15 cellular contexts compared by ENCODE assay signal in genomic region chr21:45990049-45990711, GRCh38. TPM values are rescaled to one million over a fixed set of nuclear protein-coding genes. Genes with fewer than 3 reads are reported as not detected.
DNase-seq lines count a peak whose midpoint lies in the region; ATAC-seq, FAIRE-seq and TF ChIP-seq lines count a peak whose summit lies in the region.
"Had no signal": no experiment of that assay in that cellular context is flagged by ENCODE, and none has a peak within 500 bp of the region (broad histone marks: within the 10 kb centered on the region; RNA-seq: fewer than 3 reads in every experiment).

No MANE protein-coding gene starts in this region.

- H3K27ac ChIP-seq in heart left ventricle (peak overlapping the region in 1 of 12 donors; percentile 80), mesenchymal stem cell (ENCODE audit: low read length, poor library complexity, severe bottlenecking) (no peak overlapping the region), uterus (peak overlapping the region; percentile 51 to 78)
- H3K27ac ChIP-seq: neural progenitor cell had no signal

- H4K8ac ChIP-seq in mesenchymal stem cell (ENCODE audit: low read length) = no peak overlapping the region

- H3K9me3 ChIP-seq in heart left ventricle (no peaks in the 10 kb centered on the region), adipocyte (ENCODE audit: control insufficient read depth, low read length) (no peaks in the 10 kb centered on the region), mesenchymal stem cell (ENCODE audit: control insufficient read depth, low read length) (no peaks in the 10 kb centered on the region), uterus (no peaks in the 10 kb centered on the region)

- no peak for TF ChIP-seq CTCF in heart left ventricle (IDR thresholded peaks at IDR 0.05)
- TF ChIP-seq CTCF in uterus (IDR thresholded peaks at IDR 0.05) = no peak

- DNase-seq in heart left ventricle (peak; percentile 10 to 58 (median 25)), cardiac septum (ENCODE audit: low spot score) (no peak), adipocyte (ENCODE audit: low read depth) (no peak), mesenchymal stem cell (no peak), uterus (peak; percentile 17), NCI-H510A treated with DMSO at 0.1 percent for 48 hours (lab: John Stamatoyannopoulos, UW) (no peak), HTR-8/SVneo (ENCODE audit: insufficient read length, low spot score) (no peak), NCI-H146 (lab: John Stamatoyannopoulos, UW) (no peak)
- DNase-seq: activated CD4-positive, CD25-positive, alpha-beta regulatory T cell; NCI-H1092 had no signal

- H3K27me3 ChIP-seq in heart left ventricle (no peaks in the 10 kb centered on the region), adipocyte (replicated peaks; ENCODE audit: control insufficient read depth, insufficient read depth, low read length) (no peaks in the 10 kb centered on the region), mesenchymal stem cell (ENCODE audit: control insufficient read depth in 1 of 2, insufficient read depth in 1 of 2, low read length in 2 of 2) (no peaks in the 10 kb centered on the region), uterus (no peaks in the 10 kb centered on the region)
- H3K27me3 ChIP-seq: neural progenitor cell had no signal

- H3K18ac ChIP-seq in mesenchymal stem cell (ENCODE audit: low read depth in 1 of 2, low read length in 2 of 2) = peak overlapping the region in 1 of 2 experiments; percentile 14

- peak overlapping the region in 1 of 2 experiments; percentile 73 for H3K14ac ChIP-seq in mesenchymal stem cell (ENCODE audit: low read length in 2 of 2)

- H4K91ac ChIP-seq in mesenchymal stem cell (ENCODE audit: low read length) = peak overlapping the region; percentile 6

- H2BK120ac ChIP-seq in mesenchymal stem cell (ENCODE audit: low read depth, low read length) = no peak overlapping the region

- no peak overlapping the region for H2AK5ac ChIP-seq in mesenchymal stem cell (ENCODE audit: low read length, severe bottlenecking)

- H3K79me1 ChIP-seq in mesenchymal stem cell (replicated peaks; ENCODE audit: low read length, poor library complexity, severe bottlenecking) = peaks cover 38% of the 10 kb centered on the region

- no peak for FAIRE-seq in HTR-8/SVneo (lab: Jason Lieb, UNC)
- FAIRE-seq: astrocyte, colon, islet of Langerhans, RCC 7860 had no signal

- no peak overlapping the region for H2AFZ ChIP-seq in mesenchymal stem cell (ENCODE audit: low read depth, low read length)
- H2AFZ ChIP-seq: neural progenitor cell had no signal

- TF ChIP-seq POLR2A in heart left ventricle (IDR thresholded peaks at IDR 0.05) (no peak), uterus (IDR thresholded peaks at IDR 0.05) (no peak)

- no peak overlapping the region for H3K4ac ChIP-seq in mesenchymal stem cell (ENCODE audit: low read depth in 1 of 2, low read length in 2 of 2)

- H3K9ac ChIP-seq in adipocyte (ENCODE audit: low read length) = peak overlapping the region; percentile 69
- peak overlapping the region; percentile 87 for H3K9ac ChIP-seq in mesenchymal stem cell (ENCODE audit: low read length)
- H3K9ac ChIP-seq: neural progenitor cell had no signal

- intact Hi-C loops in heart left ventricle (cut with DNase I) = loop anchor here in 1 of 10 donors (10.0 kb wide), 1 partner anchor 125 kb away; no protein-coding TSS in a partner anchor
- intact Hi-C loops in cardiac septum (cut with DNase I) = loop anchor here (10.0 kb wide), 1 partner anchor 135 kb away; no protein-coding TSS in a partner anchor
- intact Hi-C loops in uterus (cut with DNase I; ENCODE audit: low total_unique reads) = no loop called here

- H3K4me1 ChIP-seq in heart left ventricle (peaks cover 0 to 32% (median 3%) of the 10 kb centered on the region in 12 donors), adipocyte (ENCODE audit: control insufficient read depth, insufficient read depth, low read length) (peaks cover 64% of the 10 kb centered on the region), mesenchymal stem cell (ENCODE audit: control insufficient read depth, insufficient read depth, low read depth, low read length) (peaks cover 17% of the 10 kb centered on the region), uterus (no peaks in the 10 kb centered on the region)
- H3K4me1 ChIP-seq: neural progenitor cell had no signal

- no peak overlapping the region for H3K4me2 ChIP-seq in mesenchymal stem cell (ENCODE audit: low read length, poor library complexity, severe bottlenecking)
- H3K4me2 ChIP-seq: neural progenitor cell had no signal

- peaks cover 0 to 88% (median 75%) of the 10 kb centered on the region in 9 donors for H3K36me3 ChIP-seq in heart left ventricle
- H3K36me3 ChIP-seq in adipocyte (ENCODE audit: control insufficient read depth, insufficient read depth, low read length, severe bottlenecking) = peaks cover 87% of the 10 kb centered on the region
- peaks cover 88 to 94% of the 10 kb centered on the region in 2 experiments for H3K36me3 ChIP-seq in mesenchymal stem cell (ENCODE audit: control insufficient read depth in 1 of 2, insufficient read depth in 2 of 2, low read depth in 1 of 2, low read length in 2 of 2)
- no peaks in the 10 kb centered on the region for H3K36me3 ChIP-seq in uterus
- H3K36me3 ChIP-seq: neural progenitor cell had no signal

- peak in 1 of 4 donors; percentile 5 for ATAC-seq in heart left ventricle

- H2BK5ac ChIP-seq in mesenchymal stem cell (ENCODE audit: low read depth, low read length, poor library complexity, severe bottlenecking) = no peak overlapping the region

- H3K4me3 ChIP-seq in heart left ventricle (no peak overlapping the region), adipocyte (ENCODE audit: low read length) (no peak overlapping the region), mesenchymal stem cell (ENCODE audit: insufficient read depth in 1 of 2, low read depth in 1 of 2, low read length in 2 of 2) (peak overlapping the region in 1 of 2 experiments; percentile 60), uterus (no peak overlapping the region)
- H3K4me3 ChIP-seq: neural progenitor cell had no signal

- H2BK12ac ChIP-seq in mesenchymal stem cell (ENCODE audit: low read length in 2 of 2) = no peak overlapping the region

- H3K23ac ChIP-seq in mesenchymal stem cell (ENCODE audit: low read length in 2 of 2) = no peak overlapping the region

- 88 to 91% (median 89%) methylated on average over 25 to 30 of the region's 30 CpGs for WGBS in heart left ventricle, 4 donors
- WGBS in mesenchymal stem cell = 87% methylated on average over 29 of the region's 30 CpGs

- no peak overlapping the region for H2BK15ac ChIP-seq in mesenchymal stem cell (ENCODE audit: low read depth, poor library complexity, severe bottlenecking)

RNA-seq across cellular contexts. Expression of gene COL6A1, which starts 8.6 kb away (rescaled TPM):
- total RNA-seq in heart left ventricle (100 to 1,000 TPM in 8 of 9 donors, 10 to 100 TPM in 1; 92.4 to 385 (median 143) TPM), cardiac septum (140 TPM), uterus (1,000 to 10,000 TPM in 1 of 4 donors, 100 to 1,000 TPM in 3; 621 to 1,160 (median 804) TPM)
- 100 to 1,000 TPM; 149 to 157 TPM for polyA plus RNA-seq in heart left ventricle
- polyA plus RNA-seq in mesenchymal stem cell (2013, experiment 1 of 2) = 2,201 TPM
- polyA plus RNA-seq in mesenchymal stem cell (2013, experiment 2 of 2) = 2,173 TPM

Comparison
In these comparisons a context has a peak if more than half of its experiments do, and no peak if none do; other contexts are left out.
1. DNase-seq: peak in heart left ventricle (5 of 5) and uterus (2 of 2); none in cardiac septum (single experiment), adipocyte (single experiment), mesenchymal stem cell (single experiment), NCI-H510A treated with DMSO at 0.1 percent for 48 hours (single experiment), HTR-8/SVneo (single experiment) and NCI-H146 (single experiment).